In the genomic region with DNA sequence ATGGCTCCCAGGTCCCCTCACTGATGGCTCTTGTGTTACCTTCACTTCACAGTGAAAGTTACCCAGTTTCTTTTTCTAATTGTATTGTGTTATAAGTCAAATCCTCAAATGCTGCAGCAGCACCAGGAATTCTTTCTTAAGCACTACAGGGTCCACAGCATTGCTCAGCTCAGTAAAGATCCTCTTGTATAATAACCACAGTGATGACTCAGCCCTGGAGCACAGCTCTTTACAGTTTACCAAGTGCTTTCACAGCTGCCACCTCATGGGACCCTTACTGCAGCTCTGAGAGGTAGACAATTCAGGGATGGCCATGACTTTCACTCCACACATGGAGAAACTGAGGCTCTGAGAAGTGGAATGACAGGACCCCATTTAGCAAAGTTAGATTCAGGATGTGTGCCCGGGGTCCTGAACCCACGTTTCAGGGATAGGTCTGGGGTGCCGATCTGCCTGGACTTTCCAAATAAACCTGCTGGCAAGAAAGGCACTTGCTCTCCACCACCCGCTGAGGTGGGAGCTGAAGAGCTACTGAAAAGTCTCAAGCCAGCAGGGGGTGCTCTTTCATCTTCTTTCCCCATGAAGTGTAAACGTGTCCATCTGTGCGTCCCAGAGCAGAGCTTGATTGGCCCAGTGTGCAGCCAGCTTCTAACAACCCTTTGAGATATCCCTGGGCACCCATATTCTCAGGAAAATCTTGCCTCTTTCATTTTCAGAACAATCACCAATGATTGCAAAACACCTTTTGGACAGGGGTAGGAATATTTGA, we compare ENCODE assay signal across 9 cellular contexts. TPM values are rescaled to one million over a fixed set of nuclear protein-coding genes. Genes with fewer than 3 reads are reported as not detected.
DNase-seq lines count a peak whose midpoint lies in the region; ATAC-seq and TF ChIP-seq lines count a peak whose summit lies in the region.
"Had no signal": no experiment of that assay in that cellular context is flagged by ENCODE, and none has a peak within 500 bp of the region (broad histone marks: within the 10 kb centered on the region; RNA-seq: fewer than 3 reads in every experiment).

No MANE protein-coding gene starts in this region.

- H3K4me1 ChIP-seq in HEK293 (ENCODE audit: control insufficient read depth, insufficient read depth, low read length) = no peaks in the 10 kb centered on the region
- H3K4me1 ChIP-seq: tibial nerve had no signal

- H3K27ac ChIP-seq in HEK293 (ENCODE audit: extremely low read depth, low read depth, low read length) = no peak overlapping the region
- H3K27ac ChIP-seq: tibial nerve had no signal

- H3K36me3 ChIP-seq in HEK293 (ENCODE audit: control insufficient read depth in 2 of 2, insufficient read depth in 1 of 2, low read length in 2 of 2) = no peaks in the 10 kb centered on the region
- H3K36me3 ChIP-seq: tibial nerve had no signal

- H3K4me3 ChIP-seq in HEK293 (ENCODE audit: low read depth, low read length) = no peak overlapping the region
- H3K4me3 ChIP-seq: tibial nerve had no signal

- no peak for TF ChIP-seq CTCF in HEK293 (tag by site-specific recombination; IDR thresholded peaks at IDR 0.05)

- peak; percentile 2 for DNase-seq in NCI-H748 (lab: John Stamatoyannopoulos, UW; ENCODE audit: unreplicated experiment)
- DNase-seq in NCI-H748 treated with DMSO at 0.1 percent for 48 hours (lab: John Stamatoyannopoulos, UW) = no peak
- DNase-seq in RPMI8226 = peak; percentile 39
- peak; percentile 12 for DNase-seq in iris pigment epithelial cell (ENCODE audit: low read depth)
- DNase-seq in CD1c-positive myeloid dendritic cell (ENCODE audit: extremely low spot score) = no peak
- no peak for DNase-seq in left lobe of liver (ENCODE audit: low spot score)

- POLR2A ChIA-PET in HEK293 (lab: Yijun Ruan, JAX) = no interaction called here

- no peaks in the 10 kb centered on the region for H3K9me3 ChIP-seq in HEK293 (ENCODE audit: control insufficient read depth, insufficient read depth, low read depth, low read length)

- ATAC-seq in HG03175 (IDR thresholded peaks at IDR 0.05; ENCODE audit: unreplicated experiment) (no peak), left lobe of liver (no peak)

- CTCF ChIA-PET in HEK293 (lab: Yijun Ruan, JAX) = interaction anchor here (0.6 to 2.0 kb wide), 8 partner anchors 12 to 953 kb away, joined by 3 to 6 read pairs (median 3); no protein-coding TSS in a partner anchor

TF ChIP-seq in HEK293, 187 proteins besides CTCF, POLR2A, EP300 and RAD21:
- peak; percentile 5; the same call in 1 of the 2 replicates for TF ChIP-seq ZNF654 (tag by site-specific recombination; IDR thresholded peaks at IDR 0.05; ENCODE audit: low read depth)
- TF ChIP-seq ZFP69B (tag by site-specific recombination; IDR thresholded peaks at IDR 0.05) = no peak

RNA-seq across cellular contexts. Expression of a gene that starts 35.7 kb away (rescaled TPM):
- not detected for total RNA-seq in left lobe of liver

Comparison
In these comparisons a context has a peak if more than half of its experiments do, and no peak if none do; other contexts are left out.
1. DNase-seq: peak in NCI-H748 (single experiment), RPMI8226 (single experiment) and iris pigment epithelial cell (single experiment); none in NCI-H748 treated with DMSO at 0.1 percent for 48 hours (single experiment), CD1c-positive myeloid dendritic cell (single experiment) and left lobe of liver (single experiment).